Comparison of ENCODE assay signal across 15 cellular contexts in genomic region chr6:149046164-149046821, GRCh38.
A peak's percentile ranks its signal among the peaks of the same experiment; 100 is the strongest.
DNase-seq lines count a peak whose midpoint lies in the region; ATAC-seq and TF ChIP-seq lines count a peak whose summit lies in the region.
"Had no signal": no experiment of that assay in that cellular context is flagged by ENCODE, and none has a peak within 500 bp of the region (broad histone marks: within the 10 kb centered on the region; RNA-seq: fewer than 3 reads in every experiment).

No MANE protein-coding gene starts in this region.

- H4K20me1 ChIP-seq in BLaER1 (no peaks in the 10 kb centered on the region), OCI-LY3 (ENCODE audit: insufficient read depth, low read length) (no peaks in the 10 kb centered on the region)

- H3K4me3 ChIP-seq in BLaER1 (no peak overlapping the region), GM08714 (ENCODE audit: low read length) (peak overlapping the region; percentile 71; the same call in 1 of the 2 replicates), OCI-LY3 (ENCODE audit: low read length) (0 out of 2 replicates have a peak overlapping the region, but pooled peaks have one; percentile 3), iPS-20b (ENCODE audit: low read length) (0 out of 2 replicates have a peak overlapping the region, but pooled peaks have one; percentile 11)
- H3K4me3 ChIP-seq: heart right ventricle, suprapubic skin had no signal

- ATAC-seq in HG03354 (IDR thresholded peaks at IDR 0.05; ENCODE audit: poor library complexity, severe bottlenecking, unreplicated experiment) (no peak), HG02798 (IDR thresholded peaks at IDR 0.05; ENCODE audit: poor library complexity, unreplicated experiment) (no peak)

- no peaks in the 10 kb centered on the region for H3K9me3 ChIP-seq in BLaER1
- no peaks in the 10 kb centered on the region for H3K9me3 ChIP-seq in OCI-LY3 (ENCODE audit: insufficient read depth, low read length)
- H3K9me3 ChIP-seq in iPS-20b (ENCODE audit: insufficient read depth, low read depth, low read length) = no peaks in the 10 kb centered on the region
- H3K9me3 ChIP-seq: heart right ventricle, suprapubic skin had no signal

- DNase-seq in GM03348 (ENCODE audit: low spot score) (no peak), DMS79 (lab: John Stamatoyannopoulos, UW) (no peak)
- DNase-seq: erythroblast; heart right ventricle; kidney glomerular epithelial cell; NCI-H1436; NCI-H446; stimulated activated CD4-positive, alpha-beta T cell treated with anti-CD3 and anti-CD28 coated beads, Interleukin-12 subunit alpha, Interleukin-12 subunit beta, amount 100 ng/mL, for 4 hours had no signal

- no peak overlapping the region for H2AFZ ChIP-seq in OCI-LY3 (ENCODE audit: low read depth, low read length)

- no peaks in the 10 kb centered on the region for H3K79me2 ChIP-seq in OCI-LY3 (ENCODE audit: low read length)

- H3K36me3 ChIP-seq in BLaER1 (no peaks in the 10 kb centered on the region), OCI-LY3 (replicated peaks; ENCODE audit: low read depth, low read length) (peaks cover 6% of the 10 kb centered on the region), iPS-20b (ENCODE audit: insufficient read depth, low read depth, low read length) (no peaks in the 10 kb centered on the region)
- H3K36me3 ChIP-seq: heart right ventricle, suprapubic skin had no signal

- H3K4me1 ChIP-seq in BLaER1 (peaks cover 49% of the 10 kb centered on the region), OCI-LY3 (ENCODE audit: low read length) (peaks cover 30% of the 10 kb centered on the region), iPS-20b (ENCODE audit: insufficient read depth, low read length) (peaks cover 17% of the 10 kb centered on the region)

- no peaks in the 10 kb centered on the region for H3K27me3 ChIP-seq in BLaER1
- no peaks in the 10 kb centered on the region for H3K27me3 ChIP-seq in OCI-LY3 (ENCODE audit: low read depth, low read length)
- no peaks in the 10 kb centered on the region for H3K27me3 ChIP-seq in iPS-20b (ENCODE audit: insufficient read depth, low read length)
- H3K27me3 ChIP-seq: suprapubic skin had no signal

- TF ChIP-seq CTCF in OCI-LY3 (IDR thresholded peaks at IDR 0.05; ENCODE audit: low read depth, low read length) = no peak

- H3K27ac ChIP-seq in BLaER1 (no peak overlapping the region), OCI-LY3 (ENCODE audit: low read length) (peak overlapping the region; percentile 21), iPS-20b (ENCODE audit: low read length) (no peak overlapping the region)
- H3K27ac ChIP-seq: heart right ventricle, suprapubic skin had no signal

- H3K9ac ChIP-seq in BLaER1 = no peak overlapping the region
- H3K9ac ChIP-seq in OCI-LY3 (ENCODE audit: low read length) = no peak overlapping the region; the same call in 1 of the 2 replicates
- no peak overlapping the region for H3K9ac ChIP-seq in iPS-20b (ENCODE audit: low read depth, low read length)

- peak overlapping the region; percentile 59 for H3K4me2 ChIP-seq in BLaER1
- peak overlapping the region; percentile 29 for H3K4me2 ChIP-seq in OCI-LY3 (ENCODE audit: low read length)
